ENCODE assay signal across 8 cellular contexts in the genomic region with DNA sequence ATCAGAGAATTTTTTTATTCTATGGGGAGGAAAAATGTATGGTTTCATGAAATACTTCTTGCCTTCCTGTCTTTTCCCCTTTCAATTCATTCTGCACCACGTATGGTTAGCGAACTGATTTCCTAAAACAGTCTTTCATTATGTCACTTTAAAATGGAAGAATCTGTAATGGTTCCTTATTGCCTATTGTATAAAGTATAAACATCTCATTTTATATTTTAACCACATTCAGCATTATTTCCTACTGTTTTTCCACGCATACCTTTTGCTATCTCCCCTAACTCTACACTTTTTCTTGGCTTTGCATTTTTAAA.
DNase-seq lines count a peak whose midpoint lies in the region; ATAC-seq and TF ChIP-seq lines count a peak whose summit lies in the region.

No MANE protein-coding gene starts in this region.

- peak overlapping the region; percentile 86 to 88 for H3K9ac ChIP-seq in liver (ENCODE audit: low read depth in 1 of 2, low read length in 2 of 2)

- DNase-seq in activated CD8-positive, alpha-beta memory T cell treated with anti-CD3 and anti-CD28 coated beads, Interleukin-2, amount 10 ng/mL, durations not matched to agents 7 days and 5 days, result no peak
- DNase-seq in activated CD8-positive, alpha-beta memory T cell treated with anti-CD3 and anti-CD28 coated beads for 24 hours, result no peak
- no peak for DNase-seq in DMS79 (lab: John Stamatoyannopoulos, UW)
- no peak for DNase-seq in RKO (ENCODE audit: low spot score)
- no peak for DNase-seq in HK-2 (ENCODE audit: unreplicated experiment)

- H3K9me3 Mint-ChIP-seq in activated CD8-positive, alpha-beta memory T cell treated with anti-CD3 and anti-CD28 coated beads, Interleukin-2, amount 10 ng/mL, durations not matched to agents 7 days and 5 days (ENCODE audit: low read depth), result no peaks in the 10 kb centered on the region
- H3K9me3 Mint-ChIP-seq in activated naive CD8-positive, alpha-beta T cell (ENCODE audit: low read depth), result peaks cover 4% of the 10 kb centered on the region

- H3K27me3 ChIP-seq in liver (ENCODE audit: control insufficient read depth in 4 of 4, insufficient read depth in 4 of 4, low read length in 3 of 4) (no peaks in the 10 kb centered on the region), thymus (ENCODE audit: control insufficient read depth, insufficient read depth) (no peaks in the 10 kb centered on the region)

- TF ChIP-seq RAD21 in liver (IDR thresholded peaks at IDR 0.05), result no peak

- peaks cover 23% of the 10 kb centered on the region for H3K4me1 Mint-ChIP-seq in activated CD8-positive, alpha-beta memory T cell treated with anti-CD3 and anti-CD28 coated beads, Interleukin-2, amount 10 ng/mL, durations not matched to agents 7 days and 5 days
- peaks cover 48% of the 10 kb centered on the region for H3K4me1 Mint-ChIP-seq in activated naive CD8-positive, alpha-beta T cell (ENCODE audit: low read depth)

- ATAC-seq in activated CD8-positive, alpha-beta memory T cell treated with anti-CD3 and anti-CD28 coated beads, Interleukin-2, amount 10 ng/mL, durations not matched to agents 7 days and 5 days, result no peak

- peak overlapping the region; percentile 77 for H3K27ac Mint-ChIP-seq in activated CD8-positive, alpha-beta memory T cell treated with anti-CD3 and anti-CD28 coated beads, Interleukin-2, amount 10 ng/mL, durations not matched to agents 7 days and 5 days
- H3K27ac Mint-ChIP-seq in activated naive CD8-positive, alpha-beta T cell, result peak overlapping the region; percentile 91

- H3K4me3 ChIP-seq in liver (ENCODE audit: low read depth in 1 of 3, low read length in 3 of 3), result peak overlapping the region; percentile 62 to 86 (median 82)
- H3K4me3 ChIP-seq in thymus (ENCODE audit: low read length), result peak overlapping the region; percentile 49

- H3K27ac ChIP-seq in liver (ENCODE audit: low read depth in 1 of 2, low read length in 2 of 2) (peak overlapping the region; percentile 53 to 65), thymus (ENCODE audit: low read depth) (no peak overlapping the region)

- H3K27me3 Mint-ChIP-seq in activated CD8-positive, alpha-beta memory T cell treated with anti-CD3 and anti-CD28 coated beads, Interleukin-2, amount 10 ng/mL, durations not matched to agents 7 days and 5 days, result no peaks in the 10 kb centered on the region
- H3K27me3 Mint-ChIP-seq in activated naive CD8-positive, alpha-beta T cell, result no peaks in the 10 kb centered on the region

- peaks cover 13% of the 10 kb centered on the region for H3K36me3 Mint-ChIP-seq in activated CD8-positive, alpha-beta memory T cell treated with anti-CD3 and anti-CD28 coated beads, Interleukin-2, amount 10 ng/mL, durations not matched to agents 7 days and 5 days
- H3K36me3 Mint-ChIP-seq in activated naive CD8-positive, alpha-beta T cell, result peaks cover 10% of the 10 kb centered on the region

- peak overlapping the region; percentile 69 for H3K4me3 Mint-ChIP-seq in activated CD8-positive, alpha-beta memory T cell treated with anti-CD3 and anti-CD28 coated beads, Interleukin-2, amount 10 ng/mL, durations not matched to agents 7 days and 5 days
- H3K4me3 Mint-ChIP-seq in activated naive CD8-positive, alpha-beta T cell, result peak overlapping the region; percentile 75

- H3K4me1 ChIP-seq in liver (ENCODE audit: control insufficient read depth in 4 of 4, insufficient read depth in 4 of 4, low read length in 3 of 4) (peaks cover 0 to 13% (median 2%) of the 10 kb centered on the region in 4 donors), thymus (ENCODE audit: control insufficient read depth, insufficient read depth, low read length) (no peaks in the 10 kb centered on the region)

- H3K9me3 ChIP-seq in liver (ENCODE audit: control insufficient read depth in 4 of 4, low read length in 3 of 4), result no peaks in the 10 kb centered on the region
- no peaks in the 10 kb centered on the region for H3K9me3 ChIP-seq in thymus (ENCODE audit: control insufficient read depth)

- CTCF ChIA-PET in activated CD8-positive, alpha-beta memory T cell treated with anti-CD3 and anti-CD28 coated beads, Interleukin-2, amount 10 ng/mL, durations not matched to agents 7 days and 5 days (lab: Charles Lee), result interaction anchor here (1.3 kb wide), 1 partner anchor 11 kb away, joined by 3 read pairs; no protein-coding TSS in a partner anchor

- no peak for TF ChIP-seq CTCF in liver (IDR thresholded peaks at IDR 0.05; ENCODE audit: low read depth, low read length, missing input control)

- WGBS in liver, result 40% methylated on average over 3 of the region's 3 CpGs
- WGBS in thymus, result 44% methylated on average over 3 of the region's 3 CpGs

- H3K36me3 ChIP-seq in liver (ENCODE audit: control insufficient read depth in 4 of 4, insufficient read depth in 3 of 4, low read depth in 1 of 4, low read length in 3 of 4), result no peaks in the 10 kb centered on the region
- H3K36me3 ChIP-seq in thymus (ENCODE audit: control insufficient read depth, insufficient read depth), result no peaks in the 10 kb centered on the region

TF ChIP-seq in liver, 16 proteins besides CTCF, POLR2A, EP300 and RAD21:
- no peak for TF ChIP-seq FOXA1 (IDR thresholded peaks at IDR 0.05)
- no peak for TF ChIP-seq SP1 (IDR thresholded peaks at IDR 0.05)
